8 cellular contexts compared by ENCODE assay signal in genomic region chr10:67849331-67850011, GRCh38. TPM values are rescaled to one million over a fixed set of nuclear protein-coding genes. Genes with fewer than 3 reads are reported as not detected.
DNase-seq lines count a peak whose midpoint lies in the region; ATAC-seq lines count a peak whose summit lies in the region.

No MANE protein-coding gene starts in this region.

- no peak overlapping the region for H4K8ac ChIP-seq in mesendoderm (ENCODE audit: low read depth, low read length)

- H3K79me1 ChIP-seq in mesendoderm (ENCODE audit: low read length), result no peaks in the 10 kb centered on the region

- H3K27me3 ChIP-seq in endocrine pancreas (ENCODE audit: control insufficient read depth, insufficient read depth, low read length), result no peaks in the 10 kb centered on the region
- H3K27me3 ChIP-seq in mesendoderm (ENCODE audit: insufficient read depth, low read length, poor library complexity), result no peaks in the 10 kb centered on the region

- peak overlapping the region; percentile 39 for H3K27ac ChIP-seq in mesendoderm (ENCODE audit: low read depth, low read length)

- peak overlapping the region; percentile 89 for H3K4me3 ChIP-seq in endocrine pancreas (ENCODE audit: control insufficient read depth, insufficient read depth, low read length)
- peak overlapping the region; percentile 79 for H3K4me3 ChIP-seq in mesendoderm (ENCODE audit: low read length)

- H4K5ac ChIP-seq in mesendoderm (ENCODE audit: low read length), result no peak overlapping the region

- ATAC-seq in GM21360 (IDR thresholded peaks at IDR 0.05; ENCODE audit: unreplicated experiment), result peak; percentile 96

- no peak overlapping the region for H2AK5ac ChIP-seq in mesendoderm (ENCODE audit: low read length)

- H2BK5ac ChIP-seq in mesendoderm (ENCODE audit: low read length), result peak overlapping the region; percentile 5

- H3K4ac ChIP-seq in mesendoderm (ENCODE audit: low read depth, low read length), result peak overlapping the region; percentile 98

- no peaks in the 10 kb centered on the region for H3K4me1 ChIP-seq in endocrine pancreas (ENCODE audit: control insufficient read depth, insufficient read depth, low read length)
- H3K4me1 ChIP-seq in mesendoderm (ENCODE audit: control insufficient read depth, low read depth, low read length), result no peaks in the 10 kb centered on the region

- no peak overlapping the region for H2BK120ac ChIP-seq in mesendoderm (ENCODE audit: low read depth, low read length)

- H3K9ac ChIP-seq in endocrine pancreas (ENCODE audit: control insufficient read depth, insufficient read depth, low read length) (peak overlapping the region; percentile 100), mesendoderm (ENCODE audit: low read length) (peak overlapping the region; percentile 78)

- peak; percentile 82 for DNase-seq in COLO829 (ENCODE audit: low spot score)
- peak; percentile 88 for DNase-seq in HT-29 (ENCODE audit: low spot score)
- DNase-seq in NK-92 treated with Interleukin-12 subunit alpha and Interleukin-12 subunit beta, amount 100 ng/mL, for 24 hours (lab: John Stamatoyannopoulos, UW), result peak; percentile 79
- peak; percentile 74 to 80 (median 80) for DNase-seq in activated CD8-positive, alpha-beta memory T cell treated with anti-CD3 and anti-CD28 coated beads for 48 hours (ENCODE audit: low read depth in 2 of 3, low spot score in 2 of 3)
- DNase-seq in mesendoderm, result peak; percentile 97
- DNase-seq in stimulated activated CD8-positive, alpha-beta memory T cell treated with anti-CD3 and anti-CD28 coated beads, Interleukin-12 subunit alpha, Interleukin-12 subunit beta, amount 100 ng/mL, for 4 hours (ENCODE audit: low read depth), result peak; percentile 84

- no peaks in the 10 kb centered on the region for H3K79me2 ChIP-seq in mesendoderm (ENCODE audit: control insufficient read depth, insufficient read depth, low read length)

- H3K4me2 ChIP-seq in mesendoderm (ENCODE audit: low read length), result peak overlapping the region; percentile 65

- H3K36me3 ChIP-seq in endocrine pancreas (ENCODE audit: control insufficient read depth, insufficient read depth, low read length) (no peaks in the 10 kb centered on the region), mesendoderm (ENCODE audit: control insufficient read depth, insufficient read depth, low read length) (no peaks in the 10 kb centered on the region)

- peak overlapping the region; percentile 87 for H3K56ac ChIP-seq in mesendoderm (ENCODE audit: low read length)

- no peaks in the 10 kb centered on the region for H3K9me3 ChIP-seq in endocrine pancreas (ENCODE audit: control insufficient read depth, low read length)

- no peak overlapping the region for H3K23ac ChIP-seq in mesendoderm (ENCODE audit: low read length)

- H3K18ac ChIP-seq in mesendoderm (ENCODE audit: low read length), result peak overlapping the region; percentile 86

- H2BK15ac ChIP-seq in mesendoderm (replicated peaks; ENCODE audit: low read depth), result no peak overlapping the region

- WGBS in mesendoderm (ENCODE audit: extremely low coverage, insufficient coverage, low lambda C conversion rate), result no CpG with 5 or more reads among the region's 36 CpGs

RNA-seq across cellular contexts. Expression of gene DNAJC12, which starts 11.5 kb away (rescaled TPM):
- 2.8 and 3.4 TPM in 2 replicates for total RNA-seq in HT-29 (2014; rRNA removed; shearing (Covaris generic))
- polyA plus RNA-seq in mesendoderm (2013, experiment 1 of 2), result 2.7 TPM
- 2.8 TPM for polyA plus RNA-seq in mesendoderm (2013, experiment 2 of 2)

RNA-seq across cellular contexts. Expression of gene SIRT1, which starts 35.0 kb away (rescaled TPM):
- total RNA-seq in HT-29 (2014; rRNA removed; shearing (Covaris generic)), result 3.6 and 5.4 TPM in 2 replicates
- 18.0 TPM for polyA plus RNA-seq in mesendoderm (2013, experiment 1 of 2)
- 21.0 TPM for polyA plus RNA-seq in mesendoderm (2013, experiment 2 of 2)

Comparison
In these comparisons a context has a peak if more than half of its experiments do, and no peak if none do; other contexts are left out.
1. Peak in every context shown above with its lines: DNase-seq, ATAC-seq, H3K4me3 ChIP-seq and H3K27ac ChIP-seq.